15 cellular contexts compared by ENCODE assay signal in the genomic region with DNA sequence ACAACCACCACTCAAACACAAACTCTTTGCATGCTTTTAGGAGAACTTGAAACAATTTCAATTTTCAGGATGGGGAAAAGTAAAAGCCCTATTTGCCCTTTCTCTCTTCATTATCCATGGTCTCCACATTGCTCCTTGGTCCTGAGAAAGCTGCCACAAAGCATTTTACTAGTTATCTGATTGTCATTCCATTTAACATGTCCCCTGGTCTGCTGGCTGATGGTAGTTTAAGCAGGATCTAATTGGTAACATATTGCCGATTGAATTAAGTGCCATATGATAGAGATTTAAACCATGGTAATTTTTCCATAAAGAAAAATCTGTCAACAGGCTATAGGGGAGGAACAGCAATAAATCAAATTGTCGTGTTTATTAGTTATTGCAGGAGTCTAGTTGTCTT.
"Had no signal": no experiment of that assay in that cellular context is flagged by ENCODE, and none has a peak within 500 bp of the region (broad histone marks: within the 10 kb centered on the region; RNA-seq: fewer than 3 reads in every experiment).

No MANE protein-coding gene starts in this region.

- H3K27me3 Mint-ChIP-seq: dendritic cell treated with granulocyte-macrophage colony-stimulating factor and Interleukin-4, amounts not matched to agents 40 ng/mL and 50 ng/mL, for 4 days had no signal

- H3K4me1 ChIP-seq: tibial nerve, vagina had no signal

- H3K9me3 ChIP-seq: tibial nerve, vagina had no signal

- H3K27ac ChIP-seq: brain microvascular endothelial cell, tibial nerve, vagina had no signal

- DNase-seq: activated CD4-positive, alpha-beta T cell treated with anti-CD3 and anti-CD28 coated beads for 1 hour; activated CD8-positive, alpha-beta memory T cell treated with anti-CD3 and anti-CD28 coated beads, Interleukin-2, amount 50 U/mL, for 4 hours; activated CD8-positive, alpha-beta T cell treated with anti-CD3 and anti-CD28 coated beads for 36 hours; activated gamma-delta T cell treated with Interleukin-2 at 50 U/mL for 16 hours; activated naive CD8-positive, alpha-beta T cell treated with anti-CD3 and anti-CD28 coated beads for 36 hours; activated T-cell treated with anti-CD3 and anti-CD28 coated beads, Interleukin-2, amount 50 U/mL, for 72 hours; brain microvascular endothelial cell; kidney; left ventricle myocardium superior; mesendoderm; stimulated activated CD4-positive, alpha-beta T cell treated with anti-CD3 and anti-CD28 coated beads, Interleukin-4, amount 100 ng/mL, for 4 hours had no signal

- H3K4me3 Mint-ChIP-seq: activated CD8-positive, alpha-beta T cell treated with anti-CD3 and anti-CD28 coated beads for 36 hours; activated naive CD8-positive, alpha-beta T cell treated with anti-CD3 and anti-CD28 coated beads for 36 hours; activated T-cell treated with anti-CD3 and anti-CD28 coated beads, Interleukin-2, amount 50 U/mL, for 72 hours; dendritic cell treated with granulocyte-macrophage colony-stimulating factor and Interleukin-4, amounts not matched to agents 40 ng/mL and 50 ng/mL, for 4 days; neural crest cell had no signal

- H3K9me3 Mint-ChIP-seq: activated CD8-positive, alpha-beta T cell treated with anti-CD3 and anti-CD28 coated beads for 36 hours had no signal

- H3K27ac Mint-ChIP-seq: activated naive CD8-positive, alpha-beta T cell treated with anti-CD3 and anti-CD28 coated beads for 36 hours; activated T-cell treated with anti-CD3 and anti-CD28 coated beads, Interleukin-2, amount 50 U/mL, for 72 hours; dendritic cell treated with granulocyte-macrophage colony-stimulating factor and Interleukin-4, amounts not matched to agents 40 ng/mL and 50 ng/mL, for 4 days had no signal

- H3K4me3 ChIP-seq: tibial nerve, vagina had no signal

- H3K36me3 ChIP-seq: brain microvascular endothelial cell, tibial nerve, vagina had no signal

- H3K27me3 ChIP-seq: brain microvascular endothelial cell, tibial nerve, vagina had no signal

- H3K4me1 Mint-ChIP-seq: neural crest cell had no signal
